8 cellular contexts compared by ENCODE assay signal in genomic region chr11:87392665-87393064, GRCh38.
"Had no signal": no experiment of that assay in that cellular context is flagged by ENCODE, and none has a peak within 500 bp of the region (broad histone marks: within the 10 kb centered on the region; RNA-seq: fewer than 3 reads in every experiment).

No MANE protein-coding gene starts in this region.

- ATAC-seq: GM12878 had no signal

- DNase-seq: GDM1, GF-D8 had no signal

- H3K4me3 ChIP-seq: GM12878 had no signal

- FAIRE-seq: G401.6, GM12878, GM12891, GM12892, GM18507, GM19239 had no signal
